Comparison of ENCODE assay signal across 18 cellular contexts in genomic region chr15:75662823-75663519, GRCh38. TPM values are rescaled to one million over a fixed set of nuclear protein-coding genes. Genes with fewer than 3 reads are reported as not detected.
DNase-seq lines count a peak whose midpoint lies in the region; ATAC-seq and TF ChIP-seq lines count a peak whose summit lies in the region.
"Had no signal": no experiment of that assay in that cellular context is flagged by ENCODE, and none has a peak within 500 bp of the region (broad histone marks: within the 10 kb centered on the region; RNA-seq: fewer than 3 reads in every experiment).

No MANE protein-coding gene starts in this region.

- TF ChIP-seq CTCF in osteoblast (IDR thresholded peaks at IDR 0.05; ENCODE audit: extremely low read depth, low read depth, low read length) (no peak), upper lobe of right lung (IDR thresholded peaks at IDR 0.05) (no peak)

- peak overlapping the region; percentile 84 to 86 for H3K27ac ChIP-seq in esophagus (ENCODE audit: low read depth in 2 of 2, low read length in 1 of 2)
- H3K27ac ChIP-seq in osteoblast (ENCODE audit: low read depth, low read length): no peak overlapping the region
- H3K27ac ChIP-seq in upper lobe of right lung: peak overlapping the region; percentile 89
- H3K27ac ChIP-seq: parathyroid adenoma, WERI-Rb-1 had no signal

- WGBS in esophagus, 2 donors: 86 to 88% methylated on average over 9 of the region's 9 CpGs

- H4K20me1 ChIP-seq in osteoblast (ENCODE audit: insufficient read depth, low read length): peaks cover 18% of the 10 kb centered on the region

- H3K36me3 ChIP-seq in esophagus (ENCODE audit: control insufficient read depth in 2 of 2, insufficient read depth in 2 of 2, low read length in 1 of 2) (peaks cover 2 to 10% of the 10 kb centered on the region in 2 donors), osteoblast (ENCODE audit: insufficient read depth, low read length) (peaks cover 17% of the 10 kb centered on the region), upper lobe of right lung (peaks cover 15% of the 10 kb centered on the region)
- H3K36me3 ChIP-seq: WERI-Rb-1 had no signal

- H3K4me3 ChIP-seq in esophagus (ENCODE audit: low read depth in 1 of 2, low read length in 2 of 2) (no peak overlapping the region), osteoblast (ENCODE audit: insufficient read depth, low read length) (no peak overlapping the region), upper lobe of right lung (no peak overlapping the region)
- H3K4me3 ChIP-seq: BLaER1 treated with 17β-estradiol and CSF1 and Interleukin-3, amounts not matched to agents 10 nM and 100 nM had no signal

- H3K27me3 ChIP-seq in esophagus (ENCODE audit: control insufficient read depth in 1 of 2, insufficient read depth in 2 of 2, low read length in 2 of 2) (no peaks in the 10 kb centered on the region), osteoblast (ENCODE audit: insufficient read depth, low read length) (no peaks in the 10 kb centered on the region), upper lobe of right lung (no peaks in the 10 kb centered on the region)
- H3K27me3 ChIP-seq: BLaER1 treated with 17β-estradiol and CSF1 and Interleukin-3, amounts not matched to agents 10 nM and 100 nM had no signal

- H3K79me2 ChIP-seq in osteoblast (ENCODE audit: insufficient read depth, low read length): peaks cover 45% of the 10 kb centered on the region
- H3K79me2 ChIP-seq: parathyroid adenoma had no signal

- DNase-seq in NCI-H2171 treated with DMSO at 0.1 percent for 48 hours (lab: John Stamatoyannopoulos, UW) (peak; percentile 19), NCI-H2171 (lab: John Stamatoyannopoulos, UW) (no peak), osteoblast (ENCODE audit: insufficient read length, low spot score, missing footprints) (peak; percentile 15), upper lobe of right lung (no peak)
- no peak for DNase-seq in activated naive CD4-positive, alpha-beta T cell treated with anti-CD3 and anti-CD28 coated beads, Interleukin-2, amount 50 U/mL, for 16 hours
- DNase-seq: activated CD4-positive, alpha-beta memory T cell treated with anti-CD3 and anti-CD28 coated beads for 36 hours; activated naive CD4-positive, alpha-beta T cell treated with anti-CD3 and anti-CD28 coated beads for 36 hours; activated T-cell treated with anti-CD3 and anti-CD28 coated beads, Interleukin-2, amount 50 U/mL, for 24 hours; NCI-H1436; NCI-H345; stimulated activated CD4-positive, alpha-beta T cell treated with anti-CD3 and anti-CD28 coated beads, Interleukin-4, amount 100 ng/mL, for 1 hour; T-cell; WERI-Rb-1 had no signal

- intact Hi-C loops in upper lobe of right lung (cut with DNase I): no loop called here

- ATAC-seq in upper lobe of right lung (no peak), HG03039 (IDR thresholded peaks at IDR 0.05; ENCODE audit: unreplicated experiment) (no peak), HG03354 (IDR thresholded peaks at IDR 0.05; ENCODE audit: poor library complexity, severe bottlenecking, unreplicated experiment) (no peak)
- ATAC-seq: T-cell had no signal

- H3K9me3 ChIP-seq in esophagus (ENCODE audit: control insufficient read depth in 2 of 2, insufficient read depth in 1 of 2, low read depth in 1 of 2, low read length in 1 of 2) (no peaks in the 10 kb centered on the region), osteoblast (ENCODE audit: low read depth, low read length) (no peaks in the 10 kb centered on the region), upper lobe of right lung (no peaks in the 10 kb centered on the region)
- H3K9me3 ChIP-seq: BLaER1 treated with 17β-estradiol and CSF1 and Interleukin-3, amounts not matched to agents 10 nM and 100 nM had no signal

- no peak overlapping the region for H3K4me2 ChIP-seq in osteoblast (ENCODE audit: insufficient read depth, low read length)
- H3K4me2 ChIP-seq: BLaER1 treated with 17β-estradiol and CSF1 and Interleukin-3, amounts not matched to agents 10 nM and 100 nM had no signal

- no peak overlapping the region for H2AFZ ChIP-seq in osteoblast (ENCODE audit: low read length)
- H2AFZ ChIP-seq: parathyroid adenoma had no signal

- H3K4me1 ChIP-seq in esophagus (ENCODE audit: control insufficient read depth in 2 of 2, insufficient read depth in 2 of 2, low read length in 1 of 2) (peaks cover 0 to 52% of the 10 kb centered on the region in 2 donors), osteoblast (ENCODE audit: insufficient read depth, low read length) (peaks cover 42% of the 10 kb centered on the region), upper lobe of right lung (peaks cover 54% of the 10 kb centered on the region)
- H3K4me1 ChIP-seq: parathyroid adenoma had no signal

RNA-seq across cellular contexts. Expression of gene SNX33, which starts 15.3 kb away (rescaled TPM):
- polyA plus RNA-seq in esophagus: 10 to 100 TPM; 24.0 to 43.4 TPM
- total RNA-seq in osteoblast (38.0 and 39.8 TPM in 2 replicates), upper lobe of right lung (31.0 TPM)

RNA-seq across cellular contexts. Expression of gene IMP3, which starts 22.9 kb away (rescaled TPM):
- polyA plus RNA-seq in esophagus: 10 to 100 TPM; 59.4 to 91.1 TPM
- 46.6 and 64.4 TPM in 2 replicates for total RNA-seq in osteoblast
- 54.9 TPM for total RNA-seq in upper lobe of right lung

RNA-seq across cellular contexts. Expression of gene SNUPN, which starts 37.4 kb away (rescaled TPM):
- polyA plus RNA-seq in esophagus: 10 to 100 TPM in 1 of 2 donors, 1 to 10 TPM in 1; 9.6 to 11.1 TPM
- total RNA-seq in osteoblast: 30.4 and 30.9 TPM in 2 replicates
- 23.5 TPM for total RNA-seq in upper lobe of right lung

RNA-seq across cellular contexts. Expression of gene CSPG4, which starts 49.7 kb away (rescaled TPM):
- polyA plus RNA-seq in esophagus: 1 to 10 TPM; 3.0 to 4.0 TPM
- 11.5 and 20.3 TPM in 2 replicates for total RNA-seq in osteoblast
- 12.6 TPM for total RNA-seq in upper lobe of right lung
- total RNA-seq: activated CD4-positive, alpha-beta memory T cell treated with anti-CD3 and anti-CD28 coated beads for 36 hours; activated naive CD4-positive, alpha-beta T cell treated with anti-CD3 and anti-CD28 coated beads for 36 hours had no signal

Comparison
In these comparisons a context has a peak if more than half of its experiments do, and no peak if none do; other contexts are left out.
1. DNase-seq: peak in NCI-H2171 treated with DMSO at 0.1 percent for 48 hours (single experiment) and osteoblast (single experiment); none in NCI-H2171 (single experiment), upper lobe of right lung (single experiment) and activated naive CD4-positive, alpha-beta T cell treated with anti-CD3 and anti-CD28 coated beads, Interleukin-2, amount 50 U/mL, for 16 hours (single experiment).